ENCODE assay signal across 1 cellular context in genomic region chr10:58240531-58240930, GRCh38.
TF ChIP-seq lines count a peak whose summit lies in the region.

No MANE protein-coding gene starts in this region.

TF ChIP-seq in GM23338, 12 proteins besides CTCF, POLR2A, EP300 and RAD21 (continued from another document):
- TF ChIP-seq ZNF462 (CRISPR knock-in tag; IDR thresholded peaks at IDR 0.05), result no peak
- TF ChIP-seq EZH2 (IDR thresholded peaks at IDR 0.05; ENCODE audit: low read depth, unreplicated experiment), result no peak
- TF ChIP-seq JUNB (IDR thresholded peaks at IDR 0.05; ENCODE audit: unreplicated experiment), result no peak
- no peak for TF ChIP-seq ZNF114 (CRISPR knock-in tag; IDR thresholded peaks at IDR 0.05)
- TF ChIP-seq EZH2phosphoT487 (IDR thresholded peaks at IDR 0.05; ENCODE audit: unreplicated experiment), result no peak
- no peak for TF ChIP-seq ZNF331 (CRISPR knock-in tag; IDR thresholded peaks at IDR 0.05; ENCODE audit: low read depth)
- no peak for TF ChIP-seq REST (IDR thresholded peaks at IDR 0.05; ENCODE audit: unreplicated experiment)
- no peak for TF ChIP-seq NANOG (IDR thresholded peaks at IDR 0.05; ENCODE audit: borderline replicate concordance)
